In genomic region chr2:24972315-24972958, GRCh38 we compare ENCODE assay signal across 1 cellular context.
TF ChIP-seq lines count a peak whose summit lies in the region.

No MANE protein-coding gene starts in this region.

TF ChIP-seq in HEK293, 187 proteins besides CTCF, POLR2A, EP300 and RAD21 (continued from another document and continues in another):
- TF ChIP-seq PRDM10 (tag by site-specific recombination; IDR thresholded peaks at IDR 0.05), result peak; percentile 91
- no peak for TF ChIP-seq ZNF140 (tag by site-specific recombination; IDR thresholded peaks at IDR 0.05)
- no peak for TF ChIP-seq REPIN1 (tag by site-specific recombination; IDR thresholded peaks at IDR 0.05; ENCODE audit: low read depth)
- TF ChIP-seq ZNF514 (tag by site-specific recombination; IDR thresholded peaks at IDR 0.05), result no peak
- TF ChIP-seq ZBTB11 (tag by site-specific recombination; conservative IDR thresholded peaks at IDR 0.05; ENCODE audit: low read depth), result no peak
- TF ChIP-seq ZNF600 (tag by site-specific recombination; IDR thresholded peaks at IDR 0.05), result 0 out of 2 replicates have a peak, but pooled peaks have one; percentile 57
- no peak for TF ChIP-seq PRDM4 (tag by site-specific recombination; IDR thresholded peaks at IDR 0.05)
- TF ChIP-seq KLF9 (tag by site-specific recombination; IDR thresholded peaks at IDR 0.05; ENCODE audit: low read depth), result no peak
- no peak for TF ChIP-seq ZNF280D (tag by site-specific recombination; IDR thresholded peaks at IDR 0.05)
- 0 out of 2 replicates have a peak, but pooled peaks have one; percentile 14 for TF ChIP-seq ZNF24 (tag by site-specific recombination; IDR thresholded peaks at IDR 0.05)
- TF ChIP-seq SCRT2 (tag by site-specific recombination; IDR thresholded peaks at IDR 0.05), result no peak
- no peak for TF ChIP-seq ZNF132 (tag by site-specific recombination; IDR thresholded peaks at IDR 0.05; ENCODE audit: borderline replicate concordance)
- peak; percentile 46; the same call in 1 of the 2 replicates for TF ChIP-seq ZNF777 (tag by site-specific recombination; IDR thresholded peaks at IDR 0.05; ENCODE audit: borderline replicate concordance)
- TF ChIP-seq ZXDB (tag by site-specific recombination; IDR thresholded peaks at IDR 0.05), result no peak
- TF ChIP-seq ZNF133 (tag by site-specific recombination; IDR thresholded peaks at IDR 0.05), result no peak
- TF ChIP-seq ZNF530 (tag by site-specific recombination; IDR thresholded peaks at IDR 0.05; ENCODE audit: low read depth), result no peak
- TF ChIP-seq ZNF157 (tag by site-specific recombination; IDR thresholded peaks at IDR 0.05), result no peak
- no peak for TF ChIP-seq ZNF768 (tag by site-specific recombination; IDR thresholded peaks at IDR 0.05)
- no peak for TF ChIP-seq SALL2 (tag by site-specific recombination; IDR thresholded peaks at IDR 0.05; ENCODE audit: borderline replicate concordance)
- TF ChIP-seq ZNF335 (tag by site-specific recombination; conservative IDR thresholded peaks at IDR 0.05), result peak; percentile 47; the same call in 1 of the 2 replicates
- no peak for TF ChIP-seq ZNF23 (tag by site-specific recombination; IDR thresholded peaks at IDR 0.05; ENCODE audit: borderline replicate concordance)
- TF ChIP-seq GLI4 (tag by site-specific recombination; IDR thresholded peaks at IDR 0.05), result no peak
- TF ChIP-seq EGR2 (tag by site-specific recombination; IDR thresholded peaks at IDR 0.05; ENCODE audit: low read depth), result no peak
- TF ChIP-seq ZNF362 (tag by site-specific recombination; IDR thresholded peaks at IDR 0.05), result 0 out of 2 replicates have a peak, but pooled peaks have one; percentile 9
- no peak for TF ChIP-seq ZNF433 (tag by site-specific recombination; IDR thresholded peaks at IDR 0.05; ENCODE audit: low read depth)
- no peak for TF ChIP-seq ZSCAN16 (tag by site-specific recombination; IDR thresholded peaks at IDR 0.05)
- no peak for TF ChIP-seq ZNF311 (tag by site-specific recombination; IDR thresholded peaks at IDR 0.05; ENCODE audit: borderline replicate concordance)
- TF ChIP-seq ZBTB8A (tag by site-specific recombination; IDR thresholded peaks at IDR 0.05), result no peak
- no peak for TF ChIP-seq TSHZ1 (tag by site-specific recombination; IDR thresholded peaks at IDR 0.05; ENCODE audit: borderline replicate concordance)
- TF ChIP-seq ZNF843 (tag by site-specific recombination; IDR thresholded peaks at IDR 0.05), result no peak
- no peak for TF ChIP-seq SCRT1 (tag by site-specific recombination; IDR thresholded peaks at IDR 0.05; ENCODE audit: borderline replicate concordance)
- no peak for TF ChIP-seq ZNF138 (tag by site-specific recombination; IDR thresholded peaks at IDR 0.05; ENCODE audit: borderline replicate concordance)
- TF ChIP-seq GLIS1 (tag by site-specific recombination; IDR thresholded peaks at IDR 0.05), result no peak
- no peak for TF ChIP-seq ZNF112 (tag by site-specific recombination; IDR thresholded peaks at IDR 0.05)
- TF ChIP-seq KLF17 (tag by site-specific recombination; IDR thresholded peaks at IDR 0.05), result peak; percentile 2; the same call in 1 of the 2 replicates
- 0 out of 2 replicates have a peak, but pooled peaks have one; percentile 3 for TF ChIP-seq ZEB2 (tag by site-specific recombination; IDR thresholded peaks at IDR 0.05)
- no peak; the same call in 1 of the 2 replicates for TF ChIP-seq ZSCAN23 (tag by site-specific recombination; IDR thresholded peaks at IDR 0.05)
- no peak for TF ChIP-seq ZNF274 (IDR thresholded peaks at IDR 0.05; ENCODE audit: low read length)
- no peak for TF ChIP-seq ZNF274 (tag by site-specific recombination; IDR thresholded peaks at IDR 0.05; ENCODE audit: borderline replicate concordance)
- no peak for TF ChIP-seq YY2 (tag by site-specific recombination; IDR thresholded peaks at IDR 0.05)
- no peak for TF ChIP-seq ZNF292 (tag by site-specific recombination; IDR thresholded peaks at IDR 0.05; ENCODE audit: borderline replicate concordance, low read depth)
- no peak for TF ChIP-seq PRDM1 (tag by site-specific recombination; IDR thresholded peaks at IDR 0.05)
- no peak for TF ChIP-seq ZNF660 (tag by site-specific recombination; IDR thresholded peaks at IDR 0.05)
- no peak for TF ChIP-seq ZSCAN18 (tag by site-specific recombination; IDR thresholded peaks at IDR 0.05)
